In genomic region chr1:164733070-164733469, GRCh38 we compare ENCODE assay signal across 18 cellular contexts.
DNase-seq lines count a peak whose midpoint lies in the region; ATAC-seq and TF ChIP-seq lines count a peak whose summit lies in the region.
"Had no signal": no experiment of that assay in that cellular context is flagged by ENCODE, and none has a peak within 500 bp of the region (broad histone marks: within the 10 kb centered on the region; RNA-seq: fewer than 3 reads in every experiment).

No MANE protein-coding gene starts in this region.

- ATAC-seq in HG03039 (IDR thresholded peaks at IDR 0.05; ENCODE audit: unreplicated experiment) = no peak
- ATAC-seq in GM18511 (IDR thresholded peaks at IDR 0.05; ENCODE audit: unreplicated experiment) = no peak
- ATAC-seq: activated T-cell treated with anti-CD3 and anti-CD28 coated beads, Interleukin-2, amount 50 U/mL, for 72 hours; HepG2; left lung had no signal

- no peaks in the 10 kb centered on the region for H3K36me3 Mint-ChIP-seq in HFFc6 (ENCODE audit: low read depth)
- H3K36me3 Mint-ChIP-seq: CD4-positive, alpha-beta memory T cell had no signal

- peak; percentile 70 for DNase-seq in A172 (ENCODE audit: low spot score)
- peak; percentile 71 for DNase-seq in HFFc6
- peak; percentile 76 for DNase-seq in astrocyte of the spinal cord (ENCODE audit: low read depth, low spot score)
- peak; percentile 74 for DNase-seq in islet precursor cell
- DNase-seq in NOMO-1 treated with dmso at 0.1 percent for 144 hours (lab: John Stamatoyannopoulos, UW; ENCODE audit: unreplicated experiment) = no peak
- DNase-seq in SKM-1 treated with dmso at 0.1 percent for 144 hours (lab: John Stamatoyannopoulos, UW; ENCODE audit: unreplicated experiment) = no peak
- DNase-seq: 8988T; activated CD4-positive, alpha-beta T cell treated with anti-CD3 and anti-CD28 coated beads, Interleukin-2, amount 10 ng/mL, durations not matched to agents 7 days and 5 days; activated T-cell treated with anti-CD3 and anti-CD28 coated beads, Interleukin-2, amount 50 U/mL, for 72 hours; CD4-positive, alpha-beta memory T cell; colonic mucosa; left lung; SJCRH30 had no signal

- H3K4me3 Mint-ChIP-seq in HFFc6 = no peak overlapping the region
- H3K4me3 Mint-ChIP-seq: activated CD4-positive, alpha-beta T cell treated with anti-CD3 and anti-CD28 coated beads, Interleukin-2, amount 10 ng/mL, durations not matched to agents 7 days and 5 days; activated T-cell treated with anti-CD3 and anti-CD28 coated beads, Interleukin-2, amount 50 U/mL, for 72 hours; CD4-positive, alpha-beta memory T cell had no signal

- in situ Hi-C loops in astrocyte of the spinal cord (cut with HindIII; ENCODE audit: low sequenced_read_pairs) = no loop called here

- H3K27me3 Mint-ChIP-seq in HFFc6 (ENCODE audit: insufficient read depth) = no peaks in the 10 kb centered on the region
- H3K27me3 Mint-ChIP-seq: activated CD4-positive, alpha-beta T cell treated with anti-CD3 and anti-CD28 coated beads, Interleukin-2, amount 10 ng/mL, durations not matched to agents 7 days and 5 days; CD4-positive, alpha-beta memory T cell had no signal

- TF ChIP-seq CTCF in HFFc6 (IDR thresholded peaks at IDR 0.05) (no peak), astrocyte of the spinal cord (IDR thresholded peaks at IDR 0.05; ENCODE audit: low read depth, low read length) (no peak)

- peaks cover 46% of the 10 kb centered on the region for H3K4me1 Mint-ChIP-seq in HFFc6 (ENCODE audit: low read depth)
- H3K4me1 Mint-ChIP-seq: activated CD4-positive, alpha-beta T cell treated with anti-CD3 and anti-CD28 coated beads, Interleukin-2, amount 10 ng/mL, durations not matched to agents 7 days and 5 days; CD4-positive, alpha-beta memory T cell had no signal

- H3K4me3 ChIP-seq in astrocyte of the spinal cord (ENCODE audit: low read depth, low read length) = no peak overlapping the region
- H3K4me3 ChIP-seq: adrenal gland, colonic mucosa, left lung, prostate gland, SJCRH30 had no signal

- H3K27ac Mint-ChIP-seq in HFFc6 = no peak overlapping the region
- H3K27ac Mint-ChIP-seq: activated CD4-positive, alpha-beta T cell treated with anti-CD3 and anti-CD28 coated beads, Interleukin-2, amount 10 ng/mL, durations not matched to agents 7 days and 5 days; activated T-cell treated with anti-CD3 and anti-CD28 coated beads, Interleukin-2, amount 50 U/mL, for 72 hours; CD4-positive, alpha-beta memory T cell had no signal

- H3K9me3 Mint-ChIP-seq in HFFc6 = no peaks in the 10 kb centered on the region
- H3K9me3 Mint-ChIP-seq: activated CD4-positive, alpha-beta T cell treated with anti-CD3 and anti-CD28 coated beads, Interleukin-2, amount 10 ng/mL, durations not matched to agents 7 days and 5 days had no signal

Comparison
In these comparisons a context has a peak if more than half of its experiments do, and no peak if none do; other contexts are left out.
1. DNase-seq: peak in A172 (single experiment), HFFc6 (single experiment), astrocyte of the spinal cord (single experiment) and islet precursor cell (single experiment); none in NOMO-1 treated with dmso at 0.1 percent for 144 hours (single experiment) and SKM-1 treated with dmso at 0.1 percent for 144 hours (single experiment).